ENCODE assay signal across 19 cellular contexts in genomic region chr6:136652656-136653055, GRCh38.
DNase-seq lines count a peak whose midpoint lies in the region; ATAC-seq, FAIRE-seq and TF ChIP-seq lines count a peak whose summit lies in the region.
"Had no signal": no experiment of that assay in that cellular context is flagged by ENCODE, and none has a peak within 500 bp of the region (broad histone marks: within the 10 kb centered on the region; RNA-seq: fewer than 3 reads in every experiment).

No MANE protein-coding gene starts in this region.

- H3K9ac ChIP-seq in keratinocyte (ENCODE audit: control insufficient read depth, extremely low read depth, insufficient read depth, low read length), result no peak overlapping the region
- H3K9ac ChIP-seq: BLaER1 treated with 17β-estradiol and CSF1 and Interleukin-3, amounts not matched to agents 10 nM and 100 nM had no signal

- H2AFZ ChIP-seq in keratinocyte (ENCODE audit: control insufficient read depth, low read length), result no peak overlapping the region
- H2AFZ ChIP-seq: GM23338 had no signal

- H3K27ac ChIP-seq in VCaP (peak overlapping the region; percentile 53), keratinocyte (ENCODE audit: control insufficient read depth, insufficient read depth, low read length) (no peak overlapping the region), upper lobe of right lung (no peak overlapping the region), testis (no peak overlapping the region)
- H3K27ac ChIP-seq: BLaER1 treated with 17β-estradiol and CSF1 and Interleukin-3, amounts not matched to agents 10 nM and 100 nM had no signal

- no peaks in the 10 kb centered on the region for H3K9me3 ChIP-seq in keratinocyte (ENCODE audit: control insufficient read depth, low read depth, low read length)
- H3K9me3 ChIP-seq in upper lobe of right lung, result no peaks in the 10 kb centered on the region
- H3K9me3 ChIP-seq in testis, result no peaks in the 10 kb centered on the region
- H3K9me3 ChIP-seq: BLaER1 treated with 17β-estradiol and CSF1 and Interleukin-3, amounts not matched to agents 10 nM and 100 nM had no signal

- ATAC-seq in upper lobe of right lung (no peak), GM21367 (IDR thresholded peaks at IDR 0.05; ENCODE audit: unreplicated experiment) (no peak)
- ATAC-seq: GM12878, GM23338 had no signal

- TF ChIP-seq CTCF in LNCaP clone FGC (IDR thresholded peaks at IDR 0.05; ENCODE audit: control insufficient read depth, extremely low read depth, insufficient read depth) (no peak), VCaP (conservative IDR thresholded peaks at IDR 0.05) (no peak), keratinocyte (optimal IDR thresholded peaks at IDR 0.05 in 1 of 3, IDR thresholded peaks at IDR 0.05 in 1 of 3, conservative IDR thresholded peaks at IDR 0.05 in 1 of 3; ENCODE audit: extremely low read depth in 1 of 3, insufficient read depth in 2 of 3, low read length in 3 of 3) (no peak), upper lobe of right lung (IDR thresholded peaks at IDR 0.05) (no peak), testis (IDR thresholded peaks at IDR 0.05) (no peak)

- H3K79me2 ChIP-seq in keratinocyte (ENCODE audit: control insufficient read depth, insufficient read depth, low read length), result no peaks in the 10 kb centered on the region

- no peak for TF ChIP-seq POLR2A in testis (IDR thresholded peaks at IDR 0.05)

- no peak overlapping the region for H3K4me3 ChIP-seq in LNCaP clone FGC (ENCODE audit: low read depth, low read length)
- H3K4me3 ChIP-seq in keratinocyte (ENCODE audit: control insufficient read depth in 2 of 3, extremely low read depth in 1 of 3, insufficient read depth in 2 of 3, low read depth in 1 of 3, low read length in 3 of 3), result no peak overlapping the region
- H3K4me3 ChIP-seq in upper lobe of right lung, result no peak overlapping the region
- no peak overlapping the region for H3K4me3 ChIP-seq in testis
- H3K4me3 ChIP-seq: BLaER1 treated with 17β-estradiol and CSF1 and Interleukin-3, amounts not matched to agents 10 nM and 100 nM; GM12878; GM23338 had no signal

- DNase-seq in LNCaP clone FGC (ENCODE audit: low read depth), result peak; percentile 61
- DNase-seq in keratinocyte (ENCODE audit: low read depth, low spot score), result no peak
- no peak for DNase-seq in upper lobe of right lung
- no peak for DNase-seq in testis
- DNase-seq: CD8-positive, alpha-beta memory T cell; COR-L47; DMS 273 treated with DMSO at 0.1 percent for 48 hours; DMS53; DND-41; EL; HCEC 1CT; IMR-90 had no signal

- H3K4me1 ChIP-seq in keratinocyte (ENCODE audit: control insufficient read depth, extremely low read depth, insufficient read depth, low read length) (peaks cover 3% of the 10 kb centered on the region), upper lobe of right lung (peaks cover 4% of the 10 kb centered on the region), testis (no peaks in the 10 kb centered on the region)

- no peaks in the 10 kb centered on the region for H3K36me3 ChIP-seq in keratinocyte (ENCODE audit: control insufficient read depth in 2 of 2, extremely low read depth in 1 of 2, insufficient read depth in 2 of 2, low read length in 2 of 2)
- H3K36me3 ChIP-seq in upper lobe of right lung, result peaks cover 25% of the 10 kb centered on the region
- H3K36me3 ChIP-seq in testis (ENCODE audit: low read depth, missing control alignments), result no peaks in the 10 kb centered on the region

- intact Hi-C loops in upper lobe of right lung (cut with DNase I) (no loop called here), testis (cut with DNase I; ENCODE audit: low total_unique reads) (no loop called here)

- dilution Hi-C loops in keratinocyte (cut with MboI; ENCODE audit: extremely low pct_ligation_motif_present, low sequenced_read_pairs), result no loop called here

- H3K27me3 ChIP-seq in keratinocyte (ENCODE audit: control insufficient read depth, extremely low read depth, insufficient read depth, low read length), result no peaks in the 10 kb centered on the region
- H3K27me3 ChIP-seq in upper lobe of right lung, result no peaks in the 10 kb centered on the region
- no peaks in the 10 kb centered on the region for H3K27me3 ChIP-seq in testis
- H3K27me3 ChIP-seq: BLaER1 treated with 17β-estradiol and CSF1 and Interleukin-3, amounts not matched to agents 10 nM and 100 nM had no signal

- H4K20me1 ChIP-seq in keratinocyte (ENCODE audit: control insufficient read depth, extremely low read depth, insufficient read depth, low read length), result no peaks in the 10 kb centered on the region

- H3K4me2 ChIP-seq in keratinocyte (ENCODE audit: control insufficient read depth, extremely low read depth, insufficient read depth, low read depth, low read length), result no peak overlapping the region
- H3K4me2 ChIP-seq: BLaER1 treated with 17β-estradiol and CSF1 and Interleukin-3, amounts not matched to agents 10 nM and 100 nM; GM23338 had no signal

- no peaks in the 10 kb centered on the region for H3K9me1 ChIP-seq in keratinocyte (ENCODE audit: control insufficient read depth, extremely low read depth, insufficient read depth, low read length)

- FAIRE-seq in keratinocyte (lab: Jason Lieb, UNC), result peak; percentile 36
- FAIRE-seq: GM12878, H54, HTR-8/SVneo had no signal
